Comparison of ENCODE assay signal across 2 cellular contexts in genomic region chr22:45302047-45302446, GRCh38.
TF ChIP-seq lines count a peak whose summit lies in the region.

No MANE protein-coding gene starts in this region.

TF ChIP-seq in IMR-90, 13 proteins besides CTCF, POLR2A, EP300 and RAD21:
- TF ChIP-seq CEBPB (IDR thresholded peaks at IDR 0.05; ENCODE audit: low read depth, low read length) (peak; percentile 57; the same call in 1 of the 2 replicates), BHLHE40 (IDR thresholded peaks at IDR 0.05; ENCODE audit: low read depth, low read length) (peak; percentile 79), MAZ (IDR thresholded peaks at IDR 0.05; ENCODE audit: borderline replicate concordance, low read depth, low read length) (no peak), NFE2L2 (IDR thresholded peaks at IDR 0.05; ENCODE audit: low read depth, low read length) (peak; percentile 74), FOS (IDR thresholded peaks at IDR 0.05; ENCODE audit: low read depth, low read length) (peak; percentile 82; the same call in 1 of the 2 replicates)
TF ChIP-seq in IMR-90: peak in this region for 4.

TF ChIP-seq in HepG2, 621 proteins besides CTCF, POLR2A, EP300 and RAD21 (continues in another document):
- TF ChIP-seq FOXA1 (IDR thresholded peaks at IDR 0.05), result no peak
- TF ChIP-seq FOXA1 (CRISPR knock-in tag; IDR thresholded peaks at IDR 0.05), result peak; percentile 69
- peak; percentile 50; the same call in 1 of the 2 replicates for TF ChIP-seq SOX5 (CRISPR knock-in tag; IDR thresholded peaks at IDR 0.05; ENCODE audit: borderline replicate concordance)
- TF ChIP-seq FOSL2 (CRISPR knock-in tag; IDR thresholded peaks at IDR 0.05), result peak; percentile 90
- peak; percentile 93 for TF ChIP-seq ZNF770 (CRISPR knock-in tag; IDR thresholded peaks at IDR 0.05)
- peak; percentile 62; the same call in 1 of the 2 replicates for TF ChIP-seq ZNF460 (CRISPR knock-in tag; IDR thresholded peaks at IDR 0.05; ENCODE audit: borderline replicate concordance)
- TF ChIP-seq MLLT10 (CRISPR knock-in tag; IDR thresholded peaks at IDR 0.05), result no peak
- TF ChIP-seq ZNF691 (CRISPR knock-in tag; IDR thresholded peaks at IDR 0.05; ENCODE audit: borderline replicate concordance, low read depth), result 0 out of 2 replicates have a peak, but pooled peaks have one; percentile 37
- TF ChIP-seq HNF1B (CRISPR knock-in tag; IDR thresholded peaks at IDR 0.05), result 0 out of 2 replicates have a peak, but pooled peaks have one; percentile 35
- TF ChIP-seq FOXK1 (CRISPR knock-in tag; IDR thresholded peaks at IDR 0.05; ENCODE audit: borderline replicate concordance, low read depth), result 0 out of 2 replicates have a peak, but pooled peaks have one; percentile 30
- no peak for TF ChIP-seq MYPOP (CRISPR knock-in tag; IDR thresholded peaks at IDR 0.05)
- peak; percentile 56 for TF ChIP-seq SAP130 (CRISPR knock-in tag; IDR thresholded peaks at IDR 0.05; ENCODE audit: low read depth)
- 0 out of 4 replicates have a peak, but pooled peaks of 1 of the 2 experiments have one; percentile 15 for TF ChIP-seq ATF4 (CRISPR knock-in tag; IDR thresholded peaks at IDR 0.05)
- no peak for TF ChIP-seq ZNF713 (CRISPR knock-in tag; IDR thresholded peaks at IDR 0.05)
- no peak for TF ChIP-seq SOX6 (IDR thresholded peaks at IDR 0.05)
- peak; percentile 32; the same call in 1 of the 2 replicates for TF ChIP-seq SOX6 (CRISPR knock-in tag; IDR thresholded peaks at IDR 0.05)
- TF ChIP-seq NFIC (IDR thresholded peaks at IDR 0.05; ENCODE audit: low read length), result no peak
- no peak for TF ChIP-seq CREB3 (CRISPR knock-in tag; IDR thresholded peaks at IDR 0.05)
- TF ChIP-seq SKI (IDR thresholded peaks at IDR 0.05; ENCODE audit: partially characterized antibody), result peak; percentile 19
- TF ChIP-seq ZNF687 (CRISPR knock-in tag; IDR thresholded peaks at IDR 0.05), result 0 out of 2 replicates have a peak, but pooled peaks have one; percentile 11
- TF ChIP-seq ZNF12 (CRISPR knock-in tag; IDR thresholded peaks at IDR 0.05), result 0 out of 2 replicates have a peak, but pooled peaks have one; percentile 41
- no peak for TF ChIP-seq KLF9 (CRISPR knock-in tag; IDR thresholded peaks at IDR 0.05; ENCODE audit: low read depth)
- TF ChIP-seq ZNF597 (CRISPR knock-in tag; IDR thresholded peaks at IDR 0.05), result no peak
- TF ChIP-seq ARID3A (IDR thresholded peaks at IDR 0.05; ENCODE audit: low read depth, low read length), result peak; percentile 60
- TF ChIP-seq ZMYM3 (CRISPR knock-in tag; IDR thresholded peaks at IDR 0.05), result peak; percentile 72
- 0 out of 2 replicates have a peak, but pooled peaks have one; percentile 22 for TF ChIP-seq HMGXB3 (CRISPR knock-in tag; IDR thresholded peaks at IDR 0.05; ENCODE audit: borderline replicate concordance)
- TF ChIP-seq ZNF432 (CRISPR knock-in tag; IDR thresholded peaks at IDR 0.05; ENCODE audit: borderline replicate concordance), result no peak
- TF ChIP-seq ZBTB33 (CRISPR knock-in tag; IDR thresholded peaks at IDR 0.05), result peak; percentile 48; the same call in 1 of the 2 replicates
- TF ChIP-seq SMC3 (IDR thresholded peaks at IDR 0.05; ENCODE audit: low read length), result 0 out of 2 replicates have a peak, but pooled peaks have one; percentile 21
